9 cellular contexts compared by ENCODE assay signal in the genomic region with DNA sequence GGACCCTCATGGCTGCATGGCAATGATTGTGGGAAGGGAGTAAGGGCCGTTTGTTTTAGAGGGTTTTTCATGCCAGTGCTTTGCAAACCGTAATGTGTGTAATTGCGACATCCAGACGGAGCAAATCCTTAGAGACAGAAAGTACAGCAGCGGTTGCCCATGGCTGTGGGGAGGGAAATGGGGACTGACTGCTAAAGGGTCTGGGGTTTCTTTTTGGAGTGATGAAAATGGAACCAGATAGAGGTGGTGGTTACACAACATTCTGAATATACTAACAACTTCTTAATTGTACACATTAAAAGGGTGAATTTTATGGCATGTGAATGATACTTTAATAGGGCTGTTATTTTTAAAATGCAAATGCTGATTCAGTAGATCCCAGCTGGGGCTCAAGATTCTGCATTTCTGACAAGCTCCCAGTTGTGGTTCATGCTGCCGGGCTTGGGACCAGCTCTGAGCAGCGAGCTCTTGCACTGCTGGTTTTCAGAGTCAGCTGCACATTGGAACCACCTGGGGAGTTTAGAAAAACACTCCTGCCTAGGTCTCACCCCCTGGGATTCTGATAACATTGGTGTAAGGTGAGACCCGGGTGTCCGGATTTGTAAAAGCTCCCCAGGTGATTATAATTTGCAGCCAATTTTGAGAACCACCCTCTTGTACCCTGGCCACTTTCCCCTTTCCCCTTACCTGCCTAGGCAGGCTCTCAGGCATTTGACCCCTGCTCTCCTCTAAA. TPM values are rescaled to one million over a fixed set of nuclear protein-coding genes. Genes with fewer than 3 reads are reported as not detected.
A peak's percentile ranks its signal among the peaks of the same experiment; 100 is the strongest.
DNase-seq lines count a peak whose midpoint lies in the region; ATAC-seq and TF ChIP-seq lines count a peak whose summit lies in the region.
"Had no signal": no experiment of that assay in that cellular context is flagged by ENCODE, and none has a peak within 500 bp of the region (broad histone marks: within the 10 kb centered on the region; RNA-seq: fewer than 3 reads in every experiment).

No MANE protein-coding gene starts in this region.

- no peak for DNase-seq in AG09309 (ENCODE audit: low read depth)
- DNase-seq in activated CD4-positive, alpha-beta memory T cell treated with anti-CD3 and anti-CD28 coated beads, Interleukin-2, amount 10 ng/mL, durations not matched to agents 7 days and 5 days, result no peak
- DNase-seq in fibroblast of villous mesenchyme (ENCODE audit: low read depth), result peak; percentile 87
- DNase-seq in sigmoid colon, result peak; percentile 77
- DNase-seq in progenitor cell of endocrine pancreas (ENCODE audit: low spot score, unreplicated experiment), result no peak

- H3K9me3 ChIP-seq in sigmoid colon, result no peaks in the 10 kb centered on the region

- intact Hi-C loops in sigmoid colon (cut with DNase I), result loop anchor here (2.0 kb wide), 1 partner anchor 43 kb away; no protein-coding TSS in a partner anchor

- H3K4me3 ChIP-seq in AG09309 (ENCODE audit: control insufficient read depth, low read depth, low read length), result peak overlapping the region; percentile 52
- H3K4me3 ChIP-seq in KMS-11 (IDR thresholded peaks at IDR 0.05; ENCODE audit: insufficient read depth, low read depth, low read length), result no peak overlapping the region
- H3K4me3 ChIP-seq in fibroblast of villous mesenchyme (ENCODE audit: low read depth, low read length), result peak overlapping the region; percentile 83
- peak overlapping the region; percentile 40 to 53 (median 52) for H3K4me3 ChIP-seq in sigmoid colon
- H3K4me3 ChIP-seq: cardiac muscle cell had no signal

- no peak overlapping the region for H2AFZ ChIP-seq in KMS-11 (ENCODE audit: low read depth)

- WGBS in sigmoid colon, 2 donors, result 4 to 20% methylated on average over 9 of the region's 9 CpGs

- H3K27me3 Mint-ChIP-seq in activated CD4-positive, alpha-beta memory T cell treated with anti-CD3 and anti-CD28 coated beads, Interleukin-2, amount 10 ng/mL, durations not matched to agents 7 days and 5 days, result no peaks in the 10 kb centered on the region
- peaks cover 53% of the 10 kb centered on the region for H3K27me3 Mint-ChIP-seq in progenitor cell of endocrine pancreas

- TF ChIP-seq CTCF in AG09309 (IDR thresholded peaks at IDR 0.05; ENCODE audit: control insufficient read depth, insufficient read depth, low read depth, low read length, missing control alignments) (no peak), KMS-11 (conservative IDR thresholded peaks at IDR 0.05; ENCODE audit: low read depth, low read length) (no peak), fibroblast of villous mesenchyme (IDR thresholded peaks at IDR 0.05; ENCODE audit: insufficient read depth, low read depth, low read length) (no peak), sigmoid colon (IDR thresholded peaks at IDR 0.05) (no peak), progenitor cell of endocrine pancreas (IDR thresholded peaks at IDR 0.05; ENCODE audit: unreplicated experiment) (no peak)

- peaks cover 71% of the 10 kb centered on the region for H3K4me1 Mint-ChIP-seq in activated CD4-positive, alpha-beta memory T cell treated with anti-CD3 and anti-CD28 coated beads, Interleukin-2, amount 10 ng/mL, durations not matched to agents 7 days and 5 days
- no peaks in the 10 kb centered on the region for H3K4me1 Mint-ChIP-seq in progenitor cell of endocrine pancreas (ENCODE audit: low read depth)

- peak overlapping the region; percentile 93 for H3K27ac Mint-ChIP-seq in activated CD4-positive, alpha-beta memory T cell treated with anti-CD3 and anti-CD28 coated beads, Interleukin-2, amount 10 ng/mL, durations not matched to agents 7 days and 5 days
- no peak overlapping the region for H3K27ac Mint-ChIP-seq in progenitor cell of endocrine pancreas

- no peak for TF ChIP-seq POLR2A in sigmoid colon (IDR thresholded peaks at IDR 0.05)

- peak overlapping the region; percentile 99 for H3K27ac ChIP-seq in KMS-11
- peak overlapping the region; percentile 85 to 91 (median 86) for H3K27ac ChIP-seq in sigmoid colon
- H3K27ac ChIP-seq: cardiac muscle cell had no signal

- H3K9me3 Mint-ChIP-seq in activated CD4-positive, alpha-beta memory T cell treated with anti-CD3 and anti-CD28 coated beads, Interleukin-2, amount 10 ng/mL, durations not matched to agents 7 days and 5 days, result no peaks in the 10 kb centered on the region
- peaks cover 4% of the 10 kb centered on the region for H3K9me3 Mint-ChIP-seq in progenitor cell of endocrine pancreas (ENCODE audit: low read depth)

- H3K4me3 Mint-ChIP-seq in activated CD4-positive, alpha-beta memory T cell treated with anti-CD3 and anti-CD28 coated beads, Interleukin-2, amount 10 ng/mL, durations not matched to agents 7 days and 5 days, result peak overlapping the region; percentile 84
- H3K4me3 Mint-ChIP-seq in progenitor cell of endocrine pancreas (ENCODE audit: low read depth), result no peak overlapping the region

- ATAC-seq in GM21619 (IDR thresholded peaks at IDR 0.05; ENCODE audit: unreplicated experiment) (no peak), GM21786 (IDR thresholded peaks at IDR 0.05; ENCODE audit: unreplicated experiment) (no peak)

- H3K9ac ChIP-seq in KMS-11, result peak overlapping the region; percentile 99

- H4K20me1 ChIP-seq in KMS-11 (ENCODE audit: insufficient read depth), result no peaks in the 10 kb centered on the region

- H3K4me1 ChIP-seq in KMS-11 (ENCODE audit: low read depth, poor library complexity, severe bottlenecking) (peaks cover 68% of the 10 kb centered on the region), sigmoid colon (peaks cover 0 to 29% (median 7%) of the 10 kb centered on the region in 4 donors)

- peaks cover 4% of the 10 kb centered on the region for H3K36me3 Mint-ChIP-seq in activated CD4-positive, alpha-beta memory T cell treated with anti-CD3 and anti-CD28 coated beads, Interleukin-2, amount 10 ng/mL, durations not matched to agents 7 days and 5 days (ENCODE audit: low read depth)
- H3K36me3 Mint-ChIP-seq in progenitor cell of endocrine pancreas (ENCODE audit: insufficient read depth), result no peaks in the 10 kb centered on the region

- POLR2A ChIA-PET in activated CD4-positive, alpha-beta memory T cell treated with anti-CD3 and anti-CD28 coated beads, Interleukin-2, amount 10 ng/mL, durations not matched to agents 7 days and 5 days (lab: Charles Lee), result interaction anchor here (0.9 to 8.9 kb wide), 6 partner anchors 26 to 101 kb away, joined by 3 to 368 read pairs (median 8); a partner anchor contains a TSS

- H3K36me3 ChIP-seq in KMS-11 (ENCODE audit: insufficient read depth) (no peaks in the 10 kb centered on the region), sigmoid colon (no peaks in the 10 kb centered on the region)
- H3K36me3 ChIP-seq: cardiac muscle cell had no signal

- CTCF ChIA-PET in activated CD4-positive, alpha-beta memory T cell treated with anti-CD3 and anti-CD28 coated beads, Interleukin-2, amount 10 ng/mL, durations not matched to agents 7 days and 5 days (lab: Charles Lee), result interaction anchor here (0.8 to 10.0 kb wide), 4 partner anchors 11 to 101 kb away, joined by 3 to 295 read pairs (median 42); a partner anchor contains a TSS

- TF ChIP-seq EP300 in sigmoid colon (IDR thresholded peaks at IDR 0.05), result no peak

- H3K79me2 ChIP-seq in KMS-11 (ENCODE audit: insufficient read depth, low read depth), result peaks cover 13% of the 10 kb centered on the region; the same call in 1 of the 2 replicates

- peak overlapping the region; percentile 93 for H3K4me2 ChIP-seq in KMS-11

- H3K27me3 ChIP-seq in KMS-11 (ENCODE audit: insufficient read depth, low read depth) (no peaks in the 10 kb centered on the region), sigmoid colon (peaks cover 0 to 4% (median 0%) of the 10 kb centered on the region in 3 donors)
- H3K27me3 ChIP-seq: cardiac muscle cell had no signal

RNA-seq across cellular contexts. Expression of a gene that starts 47.7 kb away (rescaled TPM):
- total RNA-seq in activated CD4-positive, alpha-beta memory T cell treated with anti-CD3 and anti-CD28 coated beads, Interleukin-2, amount 10 ng/mL, durations not matched to agents 7 days and 5 days, result 10 to 100 TPM; 67.4 to 70.2 TPM
- 34.1 and 76.9 TPM in 2 replicates for total RNA-seq in fibroblast of villous mesenchyme
- total RNA-seq in sigmoid colon, result 10 to 100 TPM; 16.3 to 35.8 (median 21.5) TPM
- 10 to 100 TPM in 2 of 3 donors, 1 to 10 TPM in 1; 9.6 to 24.4 (median 10.6) TPM for polyA plus RNA-seq in sigmoid colon
- 35.6 and 36.3 TPM in 2 replicates for total RNA-seq in progenitor cell of endocrine pancreas

Comparison
In these comparisons a context has a peak if more than half of its experiments do, and no peak if none do; other contexts are left out.
1. DNase-seq: peak in fibroblast of villous mesenchyme (single experiment) and sigmoid colon (single experiment); none in AG09309 (single experiment), activated CD4-positive, alpha-beta memory T cell treated with anti-CD3 and anti-CD28 coated beads, Interleukin-2, amount 10 ng/mL, durations not matched to agents 7 days and 5 days (single experiment) and progenitor cell of endocrine pancreas (single experiment).